Comparison of ENCODE assay signal across 9 cellular contexts in the genomic region with DNA sequence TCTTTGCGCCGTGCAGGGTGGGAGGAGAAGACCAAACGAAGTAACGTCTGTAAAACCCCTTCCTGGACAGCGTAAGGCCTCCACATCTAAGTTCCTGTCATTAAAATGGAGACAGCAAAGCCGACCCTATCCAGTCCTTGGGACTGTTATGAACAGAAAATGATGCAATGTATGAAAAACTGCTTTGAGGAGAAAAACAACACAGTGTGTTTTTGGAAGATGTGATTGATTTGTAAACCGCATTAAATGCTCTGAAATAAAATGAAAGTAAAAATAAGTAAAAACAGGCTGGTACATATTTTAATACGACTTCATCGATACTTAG. TPM values are rescaled to one million over a fixed set of nuclear protein-coding genes. Genes with fewer than 3 reads are reported as not detected.
DNase-seq lines count a peak whose midpoint lies in the region; ATAC-seq and TF ChIP-seq lines count a peak whose summit lies in the region.
"Had no signal": no experiment of that assay in that cellular context is flagged by ENCODE, and none has a peak within 500 bp of the region (broad histone marks: within the 10 kb centered on the region; RNA-seq: fewer than 3 reads in every experiment).

No MANE protein-coding gene starts in this region.

- H3K4me3 ChIP-seq in DOHH2 (ENCODE audit: low read length): peak overlapping the region; percentile 86
- H3K4me3 ChIP-seq in dorsolateral prefrontal cortex: peak overlapping the region; percentile 61 to 100 (median 95)
- peak overlapping the region; percentile 75 to 81 for H3K4me3 ChIP-seq in neutrophil (ENCODE audit: low read depth in 1 of 2, low read length in 1 of 2)

- no peak for ATAC-seq in GM19035 (IDR thresholded peaks at IDR 0.05; ENCODE audit: unreplicated experiment)

- H3K27me3 ChIP-seq in DOHH2 (ENCODE audit: control insufficient read depth, low read length) (peaks cover 5% of the 10 kb centered on the region; the same call in 1 of the 2 replicates), dorsolateral prefrontal cortex (no peaks in the 10 kb centered on the region), neutrophil (peaks cover 16% of the 10 kb centered on the region)

- peak overlapping the region; percentile 83 for H3K4me2 ChIP-seq in DOHH2 (ENCODE audit: low read length)

- peaks cover 49% of the 10 kb centered on the region for H3K79me2 ChIP-seq in DOHH2 (ENCODE audit: control insufficient read depth, low read length)

- no peaks in the 10 kb centered on the region for H3K9me3 ChIP-seq in DOHH2 (ENCODE audit: control insufficient read depth, insufficient read depth, low read length)
- no peaks in the 10 kb centered on the region for H3K9me3 ChIP-seq in neutrophil

- H3F3A ChIP-seq in DOHH2 (ENCODE audit: control insufficient read depth, insufficient read depth): no peaks in the 10 kb centered on the region

- H3K27ac ChIP-seq in DOHH2 (ENCODE audit: low read depth, low read length) (peak overlapping the region; percentile 49; the same call in 1 of the 2 replicates), dorsolateral prefrontal cortex (peak overlapping the region in 25 of 59 donors; percentile 27 to 90 (median 78)), neutrophil (peak overlapping the region; percentile 83)

- no peaks in the 10 kb centered on the region for H3K9me2 ChIP-seq in DOHH2 (replicated peaks; ENCODE audit: control insufficient read depth, low read length)

- peaks cover 8% of the 10 kb centered on the region; the same call in 1 of the 2 replicates for H4K20me1 ChIP-seq in DOHH2 (ENCODE audit: control insufficient read depth, insufficient read depth, low read depth, low read length)

- no peak for TF ChIP-seq CTCF in DOHH2 (IDR thresholded peaks at IDR 0.05; ENCODE audit: low read depth, low read length, poor library complexity, severe bottlenecking)
- no peak for TF ChIP-seq CTCF in dorsolateral prefrontal cortex (IDR thresholded peaks at IDR 0.05 in 54 of 56, conservative IDR thresholded peaks at IDR 0.05 in 2 of 56; ENCODE audit: low read depth in 1 of 56, partially characterized antibody in 56 of 56)
- TF ChIP-seq CTCF in neutrophil (IDR thresholded peaks at IDR 0.05): no peak

- H3K36me3 ChIP-seq in DOHH2 (ENCODE audit: control insufficient read depth, low read length) (peaks cover 26% of the 10 kb centered on the region), neutrophil (no peaks in the 10 kb centered on the region)

- DNase-seq in NOMO-1 (lab: John Stamatoyannopoulos, UW; ENCODE audit: unreplicated experiment in 2 of 2) (peak; percentile 83 to 84), dorsolateral prefrontal cortex (no peak), NCI-H1417 treated with DMSO at 0.1 percent for 48 hours (lab: John Stamatoyannopoulos, UW) (no peak), HPDE6-E6E7 (ENCODE audit: extremely low spot score) (no peak)
- DNase-seq in activated CD4-positive, alpha-beta T cell treated with anti-CD3 and anti-CD28 coated beads, Interleukin-2, amount 50 U/mL, for 1 hour: no peak
- DNase-seq: activated effector memory CD4-positive, alpha-beta T cell treated with Interleukin-2 at 50 U/mL for 16 hours had no signal

- H3K4me1 ChIP-seq in DOHH2 (ENCODE audit: control insufficient read depth, low read length) (peaks cover 24% of the 10 kb centered on the region), neutrophil (ENCODE audit: control insufficient read depth in 1 of 2, insufficient read depth in 1 of 2, low read depth in 1 of 2, low read length in 1 of 2) (peaks cover 16% of the 10 kb centered on the region in 2 experiments)

- intact Hi-C loops in dorsolateral prefrontal cortex (cut with DNase I): loop anchor here in 1 of 2 donors (5.0 to 10.0 kb wide), 2 partner anchors 89 to 116 kb away; a partner anchor contains a TSS

RNA-seq across cellular contexts. Expression of a gene that starts 0.8 kb away (rescaled TPM):
- 10 to 100 TPM; 16.2 to 31.0 (median 22.1) TPM for total RNA-seq in dorsolateral prefrontal cortex

RNA-seq across cellular contexts. Expression of a gene that starts 18.9 kb away (rescaled TPM):
- 10 to 100 TPM; 15.9 to 52.5 (median 27.2) TPM for total RNA-seq in dorsolateral prefrontal cortex

Comparison
In these comparisons a context has a peak if more than half of its experiments do, and no peak if none do; other contexts are left out.
1. DNase-seq: peak in NOMO-1 (2 of 2); none in dorsolateral prefrontal cortex (0 of 10), NCI-H1417 treated with DMSO at 0.1 percent for 48 hours (single experiment), HPDE6-E6E7 (single experiment) and activated CD4-positive, alpha-beta T cell treated with anti-CD3 and anti-CD28 coated beads, Interleukin-2, amount 50 U/mL, for 1 hour (single experiment).
2. Peak in every context shown above with its lines, with median percentiles within 50 percentile points of each other: H3K4me3 ChIP-seq.